Comparison of ENCODE assay signal across 9 cellular contexts in genomic region chr14:52124791-52125661, GRCh38. TPM values are rescaled to one million over a fixed set of nuclear protein-coding genes. Genes with fewer than 3 reads are reported as not detected.
DNase-seq lines count a peak whose midpoint lies in the region; ATAC-seq and TF ChIP-seq lines count a peak whose summit lies in the region.
"Had no signal": no experiment of that assay in that cellular context is flagged by ENCODE, and none has a peak within 500 bp of the region (broad histone marks: within the 10 kb centered on the region; RNA-seq: fewer than 3 reads in every experiment).

No MANE protein-coding gene starts in this region.

- peaks cover 4% of the 10 kb centered on the region for H3K4me1 Mint-ChIP-seq in mesothelial cell of epicardium

- peaks cover 3% of the 10 kb centered on the region for H3K9me3 Mint-ChIP-seq in mesothelial cell of epicardium

- no peak overlapping the region for H3K4me3 ChIP-seq in Jurkat, Clone E6-1 (ENCODE audit: low read length)

- H3K27me3 Mint-ChIP-seq in mesothelial cell of epicardium (ENCODE audit: low read depth) = no peaks in the 10 kb centered on the region

- H3K27ac Mint-ChIP-seq in mesothelial cell of epicardium = peak overlapping the region; percentile 35

- peak; percentile 79 for DNase-seq in AG08395 (ENCODE audit: low spot score)
- peak; percentile 18 for DNase-seq in Jurkat, Clone E6-1 (ENCODE audit: low read depth, low spot score)
- no peak for DNase-seq in epithelial cell of prostate (ENCODE audit: low read depth, low spot score)
- no peak for DNase-seq in mesothelial cell of epicardium (ENCODE audit: low spot score in 2 of 2, unreplicated experiment in 2 of 2)
- DNase-seq in NCI-H2029 (lab: John Stamatoyannopoulos, UW) = no peak
- DNase-seq in stimulated activated CD4-positive, alpha-beta T cell treated with anti-CD3 and anti-CD28 coated beads, Interleukin-1b, Interleukin-23, amount 100 ng/mL, for 48 hours = no peak
- no peak for DNase-seq in middle frontal gyrus (ENCODE audit: extremely low spot score, low spot score)
- DNase-seq: NCI-H1105 had no signal

- TF ChIP-seq CTCF in mesothelial cell of epicardium (IDR thresholded peaks at IDR 0.05; ENCODE audit: unreplicated experiment) = no peak

- H3K36me3 Mint-ChIP-seq in mesothelial cell of epicardium = no peaks in the 10 kb centered on the region

- ATAC-seq in GM18498 (IDR thresholded peaks at IDR 0.05; ENCODE audit: unreplicated experiment) = no peak

- no peak overlapping the region for H3K4me3 Mint-ChIP-seq in mesothelial cell of epicardium

- peak overlapping the region; percentile 20 for H3K27ac ChIP-seq in epithelial cell of prostate

RNA-seq across cellular contexts. Expression of gene NID2, which starts 56.2 kb away (rescaled TPM):
- polyA plus RNA-seq in Jurkat, Clone E6-1 (2012; ENCODE audit: insufficient read depth, insufficient read length) = 3.7 TPM
- total RNA-seq in mesothelial cell of epicardium = 103 to 124 TPM (median 120 TPM) in 3 replicates

Comparison
In these comparisons a context has a peak if more than half of its experiments do, and no peak if none do; other contexts are left out.
1. DNase-seq: peak in AG08395 (single experiment) and Jurkat, Clone E6-1 (single experiment); none in epithelial cell of prostate (single experiment), mesothelial cell of epicardium (0 of 2), NCI-H2029 (single experiment), stimulated activated CD4-positive, alpha-beta T cell treated with anti-CD3 and anti-CD28 coated beads, Interleukin-1b, Interleukin-23, amount 100 ng/mL, for 48 hours (single experiment) and middle frontal gyrus (single experiment).